7 cellular contexts compared by ENCODE assay signal in genomic region chr16:58125041-58125440, GRCh38.
"Had no signal": no experiment of that assay in that cellular context is flagged by ENCODE, and none has a peak within 500 bp of the region (broad histone marks: within the 10 kb centered on the region; RNA-seq: fewer than 3 reads in every experiment).

No MANE protein-coding gene starts in this region.

- H3K27ac ChIP-seq: coronary artery, hepatocyte had no signal

- H3K27me3 ChIP-seq: hepatocyte had no signal

- H2AFZ ChIP-seq: hepatocyte had no signal

- DNase-seq: activated naive CD4-positive, alpha-beta T cell treated with anti-CD3 and anti-CD28 coated beads, Interleukin-2, amount 10 ng/mL, durations not matched to agents 7 days and 5 days; effector memory CD8-positive, alpha-beta T cell; kidney; right cardiac atrium; stimulated activated naive CD8-positive, alpha-beta T cell treated with anti-CD3 and anti-CD28 coated beads, Interleukin-15, Interleukin-2, amounts not matched to agents 100 U/mL and 50 U/mL, for 24 hours had no signal

- ATAC-seq: effector memory CD8-positive, alpha-beta T cell; right cardiac atrium; stimulated activated naive CD8-positive, alpha-beta T cell treated with anti-CD3 and anti-CD28 coated beads, Interleukin-15, Interleukin-2, amounts not matched to agents 100 U/mL and 50 U/mL, for 24 hours had no signal

- H3K4me3 ChIP-seq: hepatocyte had no signal
